Comparison of ENCODE assay signal across 17 cellular contexts in genomic region chr12:89421093-89421835, GRCh38.
A peak's percentile ranks its signal among the peaks of the same experiment; 100 is the strongest.
DNase-seq lines count a peak whose midpoint lies in the region; ATAC-seq and TF ChIP-seq lines count a peak whose summit lies in the region.
"Had no signal": no experiment of that assay in that cellular context is flagged by ENCODE, and none has a peak within 500 bp of the region (broad histone marks: within the 10 kb centered on the region; RNA-seq: fewer than 3 reads in every experiment).

No MANE protein-coding gene starts in this region.

- intact Hi-C loops in A673 (cut with micrococcal nuclease; ENCODE audit: unreplicated experiment) = no loop called here

- no peak overlapping the region for H3K4me2 ChIP-seq in GM23338

- H3K36me3 ChIP-seq in A673 (ENCODE audit: insufficient read depth, low read length, poor library complexity, severe bottlenecking) (peaks cover 7% of the 10 kb centered on the region), GM23338 (ENCODE audit: insufficient read depth) (no peaks in the 10 kb centered on the region), liver (ENCODE audit: control insufficient read depth in 4 of 4, insufficient read depth in 3 of 4, low read depth in 1 of 4, low read length in 3 of 4) (no peaks in the 10 kb centered on the region)

- no peaks in the 10 kb centered on the region for H3K9me3 Mint-ChIP-seq in GM23338
- H3K9me3 Mint-ChIP-seq: natural killer cell treated with Interleukin-12 subunit alpha and Interleukin-12 subunit beta and Interleukin-15 and Interleukin-18, amount 100 ng/mL, for 72 hours had no signal

- H3K4me3 Mint-ChIP-seq in GM23338 = no peak overlapping the region
- H3K4me3 Mint-ChIP-seq: natural killer cell treated with Interleukin-12 subunit alpha and Interleukin-12 subunit beta and Interleukin-15 and Interleukin-18, amount 100 ng/mL, for 72 hours had no signal

- no TSS peak for BruUV-seq in A673 (replicated peaks; lab: Mats Ljungman, UMichigan)

- H3K4me3 ChIP-seq in A673 (ENCODE audit: low read depth, low read length, poor library complexity, severe bottlenecking) = no peak overlapping the region
- H3K4me3 ChIP-seq in GM23338 = no peak overlapping the region
- H3K4me3 ChIP-seq in WI38 (ENCODE audit: low read depth, low read length) = no peak overlapping the region
- no peak overlapping the region for H3K4me3 ChIP-seq in liver (ENCODE audit: low read depth in 1 of 3, low read length in 3 of 3)

- H3K36me3 Mint-ChIP-seq in GM23338 (ENCODE audit: low read depth) = no peaks in the 10 kb centered on the region

- H3K27ac ChIP-seq in A673 (ENCODE audit: low read depth, low read length, poor library complexity, severe bottlenecking) (no peak overlapping the region), GM23338 (ENCODE audit: low read depth) (no peak overlapping the region), liver (ENCODE audit: low read depth in 1 of 2, low read length in 2 of 2) (no peak overlapping the region)

- H3K27ac Mint-ChIP-seq in GM23338 = no peak overlapping the region

- peak; percentile 62 to 80 for TF ChIP-seq RAD21 in liver (IDR thresholded peaks at IDR 0.05)

- H3K9me3 ChIP-seq in A673 (ENCODE audit: low read depth, low read length, poor library complexity, severe bottlenecking) (no peaks in the 10 kb centered on the region), liver (ENCODE audit: control insufficient read depth in 4 of 4, low read length in 3 of 4) (no peaks in the 10 kb centered on the region)

- WGBS in liver = 90% methylated on average over 6 of the region's 6 CpGs

- CTCF ChIA-PET in A673 (lab: Charles Lee) = no interaction called here

- peak; percentile 49 for TF ChIP-seq CTCF in A673 (conservative IDR thresholded peaks at IDR 0.05; ENCODE audit: low read depth, low read length)
- TF ChIP-seq CTCF in GM23338 (conservative IDR thresholded peaks at IDR 0.05; ENCODE audit: low read depth in 2 of 2) = peak; percentile 25 to 36; a peak in 1 of 4 replicates
- TF ChIP-seq CTCF in WI38 (IDR thresholded peaks at IDR 0.05; ENCODE audit: low read depth, low read length) = 0 out of 2 replicates have a peak, but pooled peaks have one; percentile 9
- TF ChIP-seq CTCF in liver (IDR thresholded peaks at IDR 0.05; ENCODE audit: low read depth, low read length, missing input control) = peak; percentile 44

- no peak overlapping the region for H2AFZ ChIP-seq in GM23338

- ATAC-seq in GM23338 (no peak), GM21786 (IDR thresholded peaks at IDR 0.05; ENCODE audit: unreplicated experiment) (no peak), HG02610 (IDR thresholded peaks at IDR 0.05; ENCODE audit: unreplicated experiment) (no peak)
- ATAC-seq: natural killer cell treated with Interleukin-12 subunit alpha and Interleukin-12 subunit beta and Interleukin-15 and Interleukin-18, amount 100 ng/mL, for 72 hours; sciatic nerve had no signal

- H3K4me1 ChIP-seq in A673 (ENCODE audit: insufficient read depth, low read length, poor library complexity, severe bottlenecking) (peaks cover 27% of the 10 kb centered on the region), GM23338 (ENCODE audit: insufficient read depth) (peaks cover 16% of the 10 kb centered on the region), liver (ENCODE audit: control insufficient read depth in 4 of 4, insufficient read depth in 4 of 4, low read length in 3 of 4) (no peaks in the 10 kb centered on the region)

- no peaks in the 10 kb centered on the region for H3K27me3 ChIP-seq in A673 (replicated peaks; ENCODE audit: insufficient read depth, low read depth, low read length, poor library complexity)
- no peaks in the 10 kb centered on the region for H3K27me3 ChIP-seq in GM23338 (ENCODE audit: insufficient read depth)
- H3K27me3 ChIP-seq in liver (ENCODE audit: control insufficient read depth in 4 of 4, insufficient read depth in 4 of 4, low read length in 3 of 4) = no peaks in the 10 kb centered on the region

- peaks cover 17% of the 10 kb centered on the region for H3K4me1 Mint-ChIP-seq in GM23338

- H4K20me1 ChIP-seq in GM23338 (replicated peaks; ENCODE audit: insufficient read depth) = no peaks in the 10 kb centered on the region

- H3K9ac ChIP-seq in liver (ENCODE audit: low read depth in 1 of 2, low read length in 2 of 2) = no peak overlapping the region

- POLR2A ChIA-PET in A673 (lab: Charles Lee; ENCODE audit: low non-redundant PET) = no interaction called here

- no peaks in the 10 kb centered on the region for H3K79me2 ChIP-seq in GM23338 (replicated peaks; ENCODE audit: insufficient read depth)

- no peaks in the 10 kb centered on the region for H3K27me3 Mint-ChIP-seq in GM23338 (ENCODE audit: insufficient read depth, low read depth, poor library complexity)
- H3K27me3 Mint-ChIP-seq: natural killer cell treated with Interleukin-12 subunit alpha and Interleukin-12 subunit beta and Interleukin-15 and Interleukin-18, amount 100 ng/mL, for 72 hours had no signal

- no peaks in the 10 kb centered on the region for H3K9me2 ChIP-seq in GM23338 (ENCODE audit: insufficient read depth)

- H3F3A ChIP-seq in GM23338 (replicated peaks; ENCODE audit: low read depth) = no peaks in the 10 kb centered on the region

- peak; percentile 39 for DNase-seq in A673 (ENCODE audit: low spot score)
- peak; percentile 27 for DNase-seq in GM23338 (ENCODE audit: low spot score)
- DNase-seq in activated naive CD4-positive, alpha-beta T cell treated with anti-CD3 and anti-CD28 coated beads, Interleukin-2, amount 50 U/mL, for 16 hours = no peak
- no peak for DNase-seq in foreskin melanocyte
- DNase-seq: activated CD4-positive, alpha-beta T cell treated with anti-CD3 and anti-CD28 coated beads, Interleukin-2, amount 50 U/mL, for 1 hour; central memory CD4-positive, alpha-beta T cell; foreskin fibroblast; mammary epithelial cell; NCI-H2081 treated with DMSO at 0.1 percent for 48 hours; SHP77; stimulated activated CD4-positive, alpha-beta T cell treated with anti-CD3 and anti-CD28 coated beads, Interleukin-2, amount 100 ng/mL, for 48 hours had no signal

TF ChIP-seq in liver, 16 proteins besides CTCF, POLR2A, EP300 and RAD21:
- TF ChIP-seq JUND (IDR thresholded peaks at IDR 0.05) (no peak), ZBTB33 (IDR thresholded peaks at IDR 0.05) (no peak), GABPA (IDR thresholded peaks at IDR 0.05 in 1 of 2, conservative IDR thresholded peaks at IDR 0.05 in 1 of 2) (no peak), ATF3 (IDR thresholded peaks at IDR 0.05) (no peak), FOXA1 (IDR thresholded peaks at IDR 0.05) (no peak), HNF4G (IDR thresholded peaks at IDR 0.05) (no peak), RXRA (IDR thresholded peaks at IDR 0.05) (no peak), SP1 (IDR thresholded peaks at IDR 0.05) (no peak), NR2F2 (IDR thresholded peaks at IDR 0.05) (no peak), MAX (IDR thresholded peaks at IDR 0.05) (no peak), YY1 (IDR thresholded peaks at IDR 0.05) (no peak)

Comparison
In these comparisons a context has a peak if more than half of its experiments do, and no peak if none do; other contexts are left out.
1. DNase-seq: peak in A673 (single experiment) and GM23338 (single experiment); none in activated naive CD4-positive, alpha-beta T cell treated with anti-CD3 and anti-CD28 coated beads, Interleukin-2, amount 50 U/mL, for 16 hours (single experiment) and foreskin melanocyte (single experiment).
2. Peak in every context shown above with its lines, with median percentiles within 50 percentile points of each other: CTCF ChIP-seq.